8 cellular contexts compared by ENCODE assay signal in genomic region chr2:27134781-27135470, GRCh38. TPM values are rescaled to one million over a fixed set of nuclear protein-coding genes. Genes with fewer than 3 reads are reported as not detected.
DNase-seq lines count a peak whose midpoint lies in the region; ATAC-seq and TF ChIP-seq lines count a peak whose summit lies in the region.

No MANE protein-coding gene starts in this region.

- H3K4me3 ChIP-seq in BLaER1 treated with 17β-estradiol and CSF1 and Interleukin-3, amounts not matched to agents 10 nM and 100 nM: peak overlapping the region; percentile 85 to 100 (median 95); a peak in 16 of 20 replicates
- peak overlapping the region; percentile 96; the same call in 1 of the 2 replicates for H3K4me3 ChIP-seq in LNCaP clone FGC (ENCODE audit: low read depth, low read length)
- peak overlapping the region; percentile 53 to 80 for H3K4me3 ChIP-seq in duodenal mucosa (ENCODE audit: low read depth in 1 of 2, low read length in 2 of 2)

- no peak for ATAC-seq in GM21390 (IDR thresholded peaks at IDR 0.05; ENCODE audit: unreplicated experiment)

- H3K9me3 Mint-ChIP-seq in neural crest cell: no peaks in the 10 kb centered on the region

- H3K4me1 Mint-ChIP-seq in neural crest cell: peaks cover 12% of the 10 kb centered on the region

- CTCF ChIA-PET in GM10248 (lab: Yijun Ruan, JAX): interaction anchor here (1.4 to 2.7 kb wide), 8 partner anchors 11 to 173 kb away, joined by 3 to 22 read pairs (median 6); partner anchors contain the start of gene ABHD1

- H3K36me3 Mint-ChIP-seq in neural crest cell (ENCODE audit: low read depth): peaks cover 2% of the 10 kb centered on the region

- DNase-seq in LNCaP clone FGC (ENCODE audit: low read depth) (no peak), neural crest cell (ENCODE audit: low read depth, low spot score) (no peak), GM10248 (ENCODE audit: extremely low spot score) (no peak)
- DNase-seq in stimulated activated CD4-positive, alpha-beta T cell treated with anti-CD3 and anti-CD28 coated beads, Interleukin-2, amount 100 ng/mL, for 24 hours: no peak
- DNase-seq in stimulated activated CD8-positive, alpha-beta memory T cell treated with anti-CD3 and anti-CD28 coated beads, Interleukin-4, amount 100 ng/mL, for 48 hours: no peak

- peak overlapping the region; percentile 57 for H3K27ac Mint-ChIP-seq in neural crest cell (ENCODE audit: unreplicated experiment)

- H3K4me1 ChIP-seq in BLaER1 treated with 17β-estradiol and CSF1 and Interleukin-3, amounts not matched to agents 10 nM and 100 nM: peaks cover 22 to 32% (median 26%) of the 10 kb centered on the region in 10 experiments
- H3K4me1 ChIP-seq in duodenal mucosa (ENCODE audit: control insufficient read depth in 1 of 2, insufficient read depth in 2 of 2, low read length in 2 of 2): peaks cover 14% of the 10 kb centered on the region in 2 donors

- H3K4me3 Mint-ChIP-seq in neural crest cell: peak overlapping the region; percentile 94

- peaks cover 6% of the 10 kb centered on the region for H3K27me3 Mint-ChIP-seq in neural crest cell (ENCODE audit: low read depth)

- H3K9ac ChIP-seq in BLaER1 treated with 17β-estradiol and CSF1 and Interleukin-3, amounts not matched to agents 10 nM and 100 nM: peak overlapping the region in 9 of 11 experiments; percentile 1 to 96 (median 91); a peak in 12 of 22 replicates
- peak overlapping the region in 1 of 2 donors; percentile 18 for H3K9ac ChIP-seq in duodenal mucosa (ENCODE audit: low read depth in 1 of 2, low read length in 2 of 2)

- peak overlapping the region; percentile 48 to 81 (median 70) for H3K4me2 ChIP-seq in BLaER1 treated with 17β-estradiol and CSF1 and Interleukin-3, amounts not matched to agents 10 nM and 100 nM

- H4K20me1 ChIP-seq in BLaER1 treated with 17β-estradiol and CSF1 and Interleukin-3, amounts not matched to agents 10 nM and 100 nM: peaks cover 23 to 40% (median 38%) of the 10 kb centered on the region in 11 experiments; a peak in 21 of 22 replicates

- no peaks in the 10 kb centered on the region for H3K9me3 ChIP-seq in BLaER1 treated with 17β-estradiol and CSF1 and Interleukin-3, amounts not matched to agents 10 nM and 100 nM (replicated peaks in 1 of 11)
- H3K9me3 ChIP-seq in duodenal mucosa (ENCODE audit: control insufficient read depth in 1 of 2, low read length in 2 of 2): no peaks in the 10 kb centered on the region

- TF ChIP-seq CTCF in LNCaP clone FGC (IDR thresholded peaks at IDR 0.05; ENCODE audit: control insufficient read depth, extremely low read depth, insufficient read depth): no peak
- no peak for TF ChIP-seq CTCF in neural crest cell (conservative IDR thresholded peaks at IDR 0.05)
- no peak for TF ChIP-seq CTCF in GM10248 (IDR thresholded peaks at IDR 0.05; ENCODE audit: control extremely low read depth, extremely low read depth, low read depth, missing control alignments)

- no peaks in the 10 kb centered on the region for H3K27me3 ChIP-seq in BLaER1 treated with 17β-estradiol and CSF1 and Interleukin-3, amounts not matched to agents 10 nM and 100 nM
- H3K27me3 ChIP-seq in duodenal mucosa (ENCODE audit: control insufficient read depth in 1 of 2, insufficient read depth in 2 of 2, low read length in 2 of 2): no peaks in the 10 kb centered on the region

- POLR2A ChIA-PET in GM10248 (lab: Yijun Ruan, JAX): no interaction called here

- H3K27ac ChIP-seq in BLaER1 treated with 17β-estradiol and CSF1 and Interleukin-3, amounts not matched to agents 10 nM and 100 nM: peak overlapping the region; percentile 18 to 94 (median 88); a peak in 21 of 22 replicates
- H3K27ac ChIP-seq in duodenal mucosa (ENCODE audit: low read depth, low read length): no peak overlapping the region

- H3K36me3 ChIP-seq in BLaER1 treated with 17β-estradiol and CSF1 and Interleukin-3, amounts not matched to agents 10 nM and 100 nM: peaks cover 31 to 36% (median 33%) of the 10 kb centered on the region in 11 experiments
- H3K36me3 ChIP-seq in duodenal mucosa (ENCODE audit: control insufficient read depth in 1 of 2, insufficient read depth in 2 of 2, low read length in 2 of 2): peaks cover 23 to 26% of the 10 kb centered on the region in 2 donors

RNA-seq across cellular contexts. Expression of gene PREB, which starts 0.5 kb away (rescaled TPM):
- total RNA-seq in neural crest cell: 52.5 and 56.3 TPM in 2 replicates

RNA-seq across cellular contexts. Expression of gene PRR30, which starts 4.3 kb away (rescaled TPM):
- total RNA-seq in neural crest cell: not detected in 2 replicates

RNA-seq across cellular contexts. Expression of gene ABHD1, which starts 11.3 kb away (rescaled TPM):
- 0.47 and 0.82 TPM in 2 replicates for total RNA-seq in neural crest cell

RNA-seq across cellular contexts. Expression of gene TCF23, which starts 13.9 kb away (rescaled TPM):
- total RNA-seq in neural crest cell: not detected in 2 replicates

RNA-seq across cellular contexts. Expression of gene CGREF1, which starts 16.0 kb away (rescaled TPM):
- total RNA-seq in neural crest cell: 1.3 and 2.1 TPM in 2 replicates
